In the genomic region with DNA sequence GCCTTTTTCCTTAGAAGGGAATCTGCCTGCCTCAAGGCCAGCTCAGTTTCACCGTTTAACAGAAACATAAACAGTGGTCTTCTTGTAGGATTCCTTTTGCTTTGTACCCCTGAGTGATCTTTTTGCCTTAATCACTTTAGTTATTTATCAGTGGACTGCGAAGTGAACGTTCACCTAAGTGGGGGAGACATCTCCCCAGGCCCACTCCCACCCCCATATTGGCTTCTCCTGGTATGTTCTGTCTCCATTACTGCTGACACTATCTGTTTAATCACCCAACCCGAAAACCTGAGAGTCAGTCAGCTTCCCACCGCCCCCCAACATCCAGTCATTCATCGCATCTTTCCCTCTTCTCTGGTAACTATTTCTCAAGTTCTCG, we compare ENCODE assay signal across 9 cellular contexts. TPM values are rescaled to one million over a fixed set of nuclear protein-coding genes. Genes with fewer than 3 reads are reported as not detected.
A peak's percentile ranks its signal among the peaks of the same experiment; 100 is the strongest.
DNase-seq lines count a peak whose midpoint lies in the region; ATAC-seq and TF ChIP-seq lines count a peak whose summit lies in the region.
"Had no signal": no experiment of that assay in that cellular context is flagged by ENCODE, and none has a peak within 500 bp of the region (broad histone marks: within the 10 kb centered on the region; RNA-seq: fewer than 3 reads in every experiment).

No MANE protein-coding gene starts in this region.

- TF ChIP-seq CTCF in fibroblast of the aortic adventitia (IDR thresholded peaks at IDR 0.05; ENCODE audit: insufficient read depth, low read length): no peak

- no peak for DNase-seq in activated T-cell treated with anti-CD3 and anti-CD28 coated beads, Interleukin-2, amount 50 U/mL, for 24 hours
- DNase-seq in activated T-cell treated with anti-CD3 and anti-CD28 coated beads, Interleukin-2, amount 50 U/mL, for 1 hour: no peak
- DNase-seq in T-helper 17 cell (no peak), fibroblast of the aortic adventitia (ENCODE audit: low read depth) (no peak), HEK293T (ENCODE audit: extremely low spot score) (no peak), occipital lobe (lab: John Stamatoyannopoulos, UW) (no peak)
- no peak for DNase-seq in stimulated activated effector memory CD8-positive, alpha-beta T cell treated with anti-CD3 and anti-CD28 coated beads, Interleukin-12 subunit alpha, Interleukin-12 subunit beta, amount 100 ng/mL, for 72 hours (ENCODE audit: low spot score in 2 of 2)
- DNase-seq: NCI-H2227 treated with DMSO at 0.1 percent for 48 hours had no signal

- H3K9me3 ChIP-seq in T-helper 17 cell (ENCODE audit: control insufficient read depth, low read length, poor library complexity, severe bottlenecking): no peaks in the 10 kb centered on the region

- H3K9me3 Mint-ChIP-seq in activated T-cell treated with anti-CD3 and anti-CD28 coated beads, Interleukin-2, amount 50 U/mL, for 24 hours: no peaks in the 10 kb centered on the region
- no peaks in the 10 kb centered on the region for H3K9me3 Mint-ChIP-seq in stimulated activated effector memory CD8-positive, alpha-beta T cell treated with anti-CD3 and anti-CD28 coated beads, Interleukin-12 subunit alpha, Interleukin-12 subunit beta, amount 100 ng/mL, for 72 hours

- no peaks in the 10 kb centered on the region for H3K27me3 Mint-ChIP-seq in activated T-cell treated with anti-CD3 and anti-CD28 coated beads, Interleukin-2, amount 50 U/mL, for 24 hours
- H3K27me3 Mint-ChIP-seq in T-helper 17 cell: no peaks in the 10 kb centered on the region

- no peak for ATAC-seq in T-helper 17 cell
- no peak for ATAC-seq in stimulated activated effector memory CD8-positive, alpha-beta T cell treated with anti-CD3 and anti-CD28 coated beads, Interleukin-12 subunit alpha, Interleukin-12 subunit beta, amount 100 ng/mL, for 72 hours
- no peak for ATAC-seq in GM19324 (IDR thresholded peaks at IDR 0.05; ENCODE audit: low FRiP score, unreplicated experiment)

- H3K36me3 Mint-ChIP-seq in activated T-cell treated with anti-CD3 and anti-CD28 coated beads, Interleukin-2, amount 50 U/mL, for 24 hours (ENCODE audit: low read depth): peaks cover 69% of the 10 kb centered on the region
- H3K36me3 Mint-ChIP-seq in T-helper 17 cell (ENCODE audit: low read depth): peaks cover 7% of the 10 kb centered on the region
- peaks cover 62% of the 10 kb centered on the region for H3K36me3 Mint-ChIP-seq in stimulated activated effector memory CD8-positive, alpha-beta T cell treated with anti-CD3 and anti-CD28 coated beads, Interleukin-12 subunit alpha, Interleukin-12 subunit beta, amount 100 ng/mL, for 72 hours

- CTCF ChIA-PET in HEK293T (lab: Yijun Ruan, JAX): interaction anchor here (0.9 to 1.7 kb wide), 5 partner anchors 10 to 261 kb away, joined by 3 to 11 read pairs (median 5); no protein-coding TSS in a partner anchor

- H3K4me3 Mint-ChIP-seq in activated T-cell treated with anti-CD3 and anti-CD28 coated beads, Interleukin-2, amount 50 U/mL, for 24 hours: peak overlapping the region; percentile 97
- H3K4me3 Mint-ChIP-seq in T-helper 17 cell: peak overlapping the region; percentile 77
- H3K4me3 Mint-ChIP-seq in stimulated activated effector memory CD8-positive, alpha-beta T cell treated with anti-CD3 and anti-CD28 coated beads, Interleukin-12 subunit alpha, Interleukin-12 subunit beta, amount 100 ng/mL, for 72 hours: peak overlapping the region; percentile 95

- no peak overlapping the region for H3K27ac Mint-ChIP-seq in activated T-cell treated with anti-CD3 and anti-CD28 coated beads, Interleukin-2, amount 50 U/mL, for 24 hours
- no peak overlapping the region for H3K27ac Mint-ChIP-seq in T-helper 17 cell
- no peak overlapping the region for H3K27ac Mint-ChIP-seq in stimulated activated effector memory CD8-positive, alpha-beta T cell treated with anti-CD3 and anti-CD28 coated beads, Interleukin-12 subunit alpha, Interleukin-12 subunit beta, amount 100 ng/mL, for 72 hours

- peaks cover 62% of the 10 kb centered on the region for H3K4me1 Mint-ChIP-seq in activated T-cell treated with anti-CD3 and anti-CD28 coated beads, Interleukin-2, amount 50 U/mL, for 24 hours (ENCODE audit: low read depth)
- peaks cover 33% of the 10 kb centered on the region for H3K4me1 Mint-ChIP-seq in T-helper 17 cell
- H3K4me1 Mint-ChIP-seq in stimulated activated effector memory CD8-positive, alpha-beta T cell treated with anti-CD3 and anti-CD28 coated beads, Interleukin-12 subunit alpha, Interleukin-12 subunit beta, amount 100 ng/mL, for 72 hours: peaks cover 47% of the 10 kb centered on the region

- H3K4me3 ChIP-seq in fibroblast of the aortic adventitia (ENCODE audit: low read depth, low read length): peak overlapping the region; percentile 92

- POLR2A ChIA-PET in HEK293T (lab: Yijun Ruan, JAX): interaction anchor here (0.8 to 3.2 kb wide), 4 partner anchors 9 to 88 kb away, joined by 3 to 18 read pairs (median 8); no protein-coding TSS in a partner anchor

TF ChIP-seq in HEK293T, 16 proteins besides CTCF, POLR2A, EP300 and RAD21:
- TF ChIP-seq BHLHE40 (IDR thresholded peaks at IDR 0.05; ENCODE audit: borderline replicate concordance) (no peak), FOXA1 (IDR thresholded peaks at IDR 0.05) (no peak), ELF4 (IDR thresholded peaks at IDR 0.05) (no peak), LEF1 (IDR thresholded peaks at IDR 0.05; ENCODE audit: borderline replicate concordance) (no peak), FOXM1 (IDR thresholded peaks at IDR 0.05; ENCODE audit: borderline replicate concordance) (no peak), PKNOX1 (IDR thresholded peaks at IDR 0.05) (no peak), CTBP1 (IDR thresholded peaks at IDR 0.05; ENCODE audit: borderline replicate concordance) (no peak), ZNF384 (IDR thresholded peaks at IDR 0.05) (no peak), L3MBTL2 (conservative IDR thresholded peaks at IDR 0.05) (no peak), SUZ12 (IDR thresholded peaks at IDR 0.05) (no peak), ARNT (IDR thresholded peaks at IDR 0.05) (no peak), FOXK2 (IDR thresholded peaks at IDR 0.05) (no peak), NFRKB (IDR thresholded peaks at IDR 0.05) (no peak), TARDBP (IDR thresholded peaks at IDR 0.05) (no peak), SP1 (IDR thresholded peaks at IDR 0.05) (no peak), HDGF (IDR thresholded peaks at IDR 0.05; ENCODE audit: borderline replicate concordance) (no peak)

RNA-seq across cellular contexts. Expression of gene SKP2, which starts 1.4 kb away (rescaled TPM):
- total RNA-seq in T-helper 17 cell (10 to 100 TPM; 10.4 to 10.8 TPM), fibroblast of the aortic adventitia (ENCODE audit: low replicate concordance) (31.5 and 36.3 TPM in 2 replicates), occipital lobe (19.8 TPM)

RNA-seq across cellular contexts. Expression of gene LMBRD2, which starts 1.6 kb away (rescaled TPM):
- total RNA-seq in T-helper 17 cell: 10 to 100 TPM in 1 of 2 donors, 1 to 10 TPM in 1; 5.9 to 10.7 TPM
- 17.6 and 22.1 TPM in 2 replicates for total RNA-seq in fibroblast of the aortic adventitia (ENCODE audit: low replicate concordance)
- 85.8 TPM for total RNA-seq in occipital lobe
